In genomic region chr3:175342196-175342595, GRCh38 we compare ENCODE assay signal across 17 cellular contexts.
DNase-seq lines count a peak whose midpoint lies in the region; ATAC-seq and TF ChIP-seq lines count a peak whose summit lies in the region.
"Had no signal": no experiment of that assay in that cellular context is flagged by ENCODE, and none has a peak within 500 bp of the region (broad histone marks: within the 10 kb centered on the region; RNA-seq: fewer than 3 reads in every experiment).

No MANE protein-coding gene starts in this region.

- H3K4me1 ChIP-seq in mammary epithelial cell (ENCODE audit: insufficient read depth, low read length) (peaks cover 5% of the 10 kb centered on the region), breast epithelium (no peaks in the 10 kb centered on the region)

- H3K4me1 Mint-ChIP-seq in WTC11, result peaks cover 14% of the 10 kb centered on the region
- H3K4me1 Mint-ChIP-seq: IgD-negative memory B cell had no signal

- WGBS in mammary epithelial cell (ENCODE audit: low coverage, missing lambda C conversion rate), result 71% methylated on average over 3 of the region's 3 CpGs

- peak; percentile 8 for DNase-seq in mammary epithelial cell
- DNase-seq in breast epithelium (ENCODE audit: low spot score in 2 of 2), result no peak
- DNase-seq in OCI-M1 (lab: John Stamatoyannopoulos, UW), result peak; percentile 21
- peak; percentile 20 for DNase-seq in fibroblast of the aortic adventitia (ENCODE audit: low read depth)
- DNase-seq in WTC11 (ENCODE audit: low spot score), result no peak
- DNase-seq in RWPE1 (ENCODE audit: low spot score), result no peak
- DNase-seq in AG08396 (ENCODE audit: low spot score), result no peak
- DNase-seq: DMS 273 treated with DMSO at 0.1 percent for 48 hours, H7, NCI-H1417, NCI-H2029 treated with DMSO at 0.1 percent for 48 hours, NCI-H2171 treated with DMSO at 0.1 percent for 48 hours, SHP77 had no signal

- H3K4me2 ChIP-seq in mammary epithelial cell (ENCODE audit: insufficient read depth, low read depth, low read length), result no peak overlapping the region
- H3K4me2 ChIP-seq: A549 had no signal

- no peak for TF ChIP-seq CTCF in mammary epithelial cell (conservative IDR thresholded peaks at IDR 0.05 in 1 of 2, IDR thresholded peaks at IDR 0.05 in 1 of 2; ENCODE audit: extremely low read depth in 1 of 2, insufficient read depth in 1 of 2, low read depth in 1 of 2, low read length in 2 of 2)
- no peak for TF ChIP-seq CTCF in breast epithelium (IDR thresholded peaks at IDR 0.05)
- TF ChIP-seq CTCF in fibroblast of the aortic adventitia (IDR thresholded peaks at IDR 0.05; ENCODE audit: insufficient read depth, low read length), result no peak
- no peak for TF ChIP-seq CTCF in WTC11 (IDR thresholded peaks at IDR 0.05)
- TF ChIP-seq CTCF in RWPE1 (conservative IDR thresholded peaks at IDR 0.05; ENCODE audit: low read depth), result no peak

- no TSS peak for BruUV-seq in mammary epithelial cell (replicated peaks; lab: Mats Ljungman, UMichigan)

- H3K27ac ChIP-seq in mammary epithelial cell (ENCODE audit: insufficient read depth, low read depth, low read length), result no peak overlapping the region
- no peak overlapping the region for H3K27ac ChIP-seq in breast epithelium
- no peak overlapping the region for H3K27ac ChIP-seq in RWPE1
- H3K27ac ChIP-seq: A549, C4-2B had no signal

- no peak overlapping the region for H3K9ac ChIP-seq in mammary epithelial cell (ENCODE audit: insufficient read depth, low read length)

- no peaks in the 10 kb centered on the region for H3K36me3 ChIP-seq in mammary epithelial cell (ENCODE audit: insufficient read depth, low read length)
- H3K36me3 ChIP-seq in breast epithelium, result no peaks in the 10 kb centered on the region

- in situ Hi-C loops in mammary epithelial cell (cut with MboI; ENCODE audit: low sequenced_read_pairs in 2 of 2), result no loop called here

- H3K9me3 ChIP-seq in mammary epithelial cell (replicated peaks; ENCODE audit: insufficient read depth, low read length) (no peaks in the 10 kb centered on the region), breast epithelium (no peaks in the 10 kb centered on the region)
- H3K9me3 ChIP-seq: A549 had no signal

- no peaks in the 10 kb centered on the region for H3K36me3 Mint-ChIP-seq in WTC11
- H3K36me3 Mint-ChIP-seq: IgD-negative memory B cell had no signal

- H3K4me3 Mint-ChIP-seq in WTC11, result no peak overlapping the region
- H3K4me3 Mint-ChIP-seq: IgD-negative memory B cell had no signal

- intact Hi-C loops in mammary epithelial cell (cut with micrococcal nuclease), result no loop called here
- intact Hi-C loops in breast epithelium (cut with DNase I; ENCODE audit: low total_unique reads), result no loop called here

- TF ChIP-seq POLR2A in breast epithelium (IDR thresholded peaks at IDR 0.05), result no peak

- H3K27me3 ChIP-seq in mammary epithelial cell (ENCODE audit: insufficient read depth, low read length) (no peaks in the 10 kb centered on the region), breast epithelium (no peaks in the 10 kb centered on the region)

- H4K20me1 ChIP-seq in mammary epithelial cell (ENCODE audit: insufficient read depth, low read length), result no peaks in the 10 kb centered on the region

- CTCF ChIA-PET in mammary epithelial cell (lab: Charles Lee; ENCODE audit: low non-redundant PET) (no interaction called here), WTC11 (lab: Charles Lee) (no interaction called here), RWPE1 (lab: Yijun Ruan, JAX) (no interaction called here)

- POLR2A ChIA-PET in WTC11 (lab: Charles Lee) (no interaction called here), RWPE1 (lab: Yijun Ruan, JAX; ENCODE audit: low non-redundant PET) (no interaction called here)

- H2AFZ ChIP-seq in mammary epithelial cell (ENCODE audit: low read depth, low read length), result no peak overlapping the region

- H3K4me3 ChIP-seq in mammary epithelial cell (replicated peaks in 1 of 3; ENCODE audit: insufficient read depth in 1 of 3, low read depth in 2 of 3, low read length in 3 of 3), result no peak overlapping the region
- no peak overlapping the region for H3K4me3 ChIP-seq in breast epithelium
- no peak overlapping the region for H3K4me3 ChIP-seq in fibroblast of the aortic adventitia (ENCODE audit: low read depth, low read length)
- H3K4me3 ChIP-seq: A549 had no signal

- H3K9me3 Mint-ChIP-seq in WTC11, result no peaks in the 10 kb centered on the region

- H3K79me2 ChIP-seq in mammary epithelial cell (ENCODE audit: insufficient read depth, low read length), result no peaks in the 10 kb centered on the region

- ATAC-seq in WTC11 (no peak), GM18517 (IDR thresholded peaks at IDR 0.05; ENCODE audit: unreplicated experiment) (no peak)
- ATAC-seq: A549 had no signal

- H3K27ac Mint-ChIP-seq in WTC11, result no peak overlapping the region
- H3K27ac Mint-ChIP-seq: IgD-negative memory B cell had no signal

- H3K27me3 Mint-ChIP-seq in WTC11 (ENCODE audit: low read depth), result no peaks in the 10 kb centered on the region
- H3K27me3 Mint-ChIP-seq: IgD-negative memory B cell had no signal

- dilution Hi-C loops in mammary epithelial cell (cut with HindIII; ENCODE audit: low sequenced_read_pairs), result no loop called here

TF ChIP-seq in WTC11, 78 proteins besides CTCF, POLR2A, EP300 and RAD21 (continues in another document):
- TF ChIP-seq ZNF423 (CRISPR knock-in tag; IDR thresholded peaks at IDR 0.05) (no peak), CREM (CRISPR knock-in tag; IDR thresholded peaks at IDR 0.05) (no peak), ZSCAN18 (CRISPR knock-in tag; IDR thresholded peaks at IDR 0.05) (no peak), MYBL2 (CRISPR knock-in tag; IDR thresholded peaks at IDR 0.05) (no peak), JUN (CRISPR knock-in tag; IDR thresholded peaks at IDR 0.05) (no peak), EMX1 (CRISPR knock-in tag; IDR thresholded peaks at IDR 0.05) (no peak), SMAD4 (CRISPR knock-in tag; IDR thresholded peaks at IDR 0.05) (no peak), GABPB1 (CRISPR knock-in tag; IDR thresholded peaks at IDR 0.05) (no peak)
- TF ChIP-seq, protein P1, sequence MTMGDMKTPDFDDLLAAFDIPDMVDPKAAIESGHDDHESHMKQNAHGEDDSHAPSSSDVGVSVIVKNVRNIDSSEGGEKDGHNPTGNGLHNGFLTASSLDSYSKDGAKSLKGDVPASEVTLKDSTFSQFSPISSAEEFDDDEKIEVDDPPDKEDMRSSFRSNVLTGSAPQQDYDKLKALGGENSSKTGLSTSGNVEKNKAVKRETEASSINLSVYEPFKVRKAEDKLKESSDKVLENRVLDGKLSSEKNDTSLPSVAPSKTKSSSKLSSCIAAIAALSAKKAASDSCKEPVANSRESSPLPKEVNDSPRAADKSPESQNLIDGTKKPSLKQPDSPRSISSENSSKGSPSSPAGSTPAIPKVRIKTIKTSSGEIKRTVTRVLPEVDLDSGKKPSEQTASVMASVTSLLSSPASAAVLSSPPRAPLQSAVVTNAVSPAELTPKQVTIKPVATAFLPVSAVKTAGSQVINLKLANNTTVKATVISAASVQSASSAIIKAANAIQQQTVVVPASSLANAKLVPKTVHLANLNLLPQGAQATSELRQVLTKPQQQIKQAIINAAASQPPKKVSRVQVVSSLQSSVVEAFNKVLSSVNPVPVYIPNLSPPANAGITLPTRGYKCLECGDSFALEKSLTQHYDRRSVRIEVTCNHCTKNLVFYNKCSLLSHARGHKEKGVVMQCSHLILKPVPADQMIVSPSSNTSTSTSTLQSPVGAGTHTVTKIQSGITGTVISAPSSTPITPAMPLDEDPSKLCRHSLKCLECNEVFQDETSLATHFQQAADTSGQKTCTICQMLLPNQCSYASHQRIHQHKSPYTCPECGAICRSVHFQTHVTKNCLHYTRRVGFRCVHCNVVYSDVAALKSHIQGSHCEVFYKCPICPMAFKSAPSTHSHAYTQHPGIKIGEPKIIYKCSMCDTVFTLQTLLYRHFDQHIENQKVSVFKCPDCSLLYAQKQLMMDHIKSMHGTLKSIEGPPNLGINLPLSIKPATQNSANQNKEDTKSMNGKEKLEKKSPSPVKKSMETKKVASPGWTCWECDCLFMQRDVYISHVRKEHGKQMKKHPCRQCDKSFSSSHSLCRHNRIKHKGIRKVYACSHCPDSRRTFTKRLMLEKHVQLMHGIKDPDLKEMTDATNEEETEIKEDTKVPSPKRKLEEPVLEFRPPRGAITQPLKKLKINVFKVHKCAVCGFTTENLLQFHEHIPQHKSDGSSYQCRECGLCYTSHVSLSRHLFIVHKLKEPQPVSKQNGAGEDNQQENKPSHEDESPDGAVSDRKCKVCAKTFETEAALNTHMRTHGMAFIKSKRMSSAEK (CRISPR knock-in tag; IDR thresholded peaks at IDR 0.05; ENCODE audit: borderline replicate concordance), result no peak
- TF ChIP-seq, protein P2, sequence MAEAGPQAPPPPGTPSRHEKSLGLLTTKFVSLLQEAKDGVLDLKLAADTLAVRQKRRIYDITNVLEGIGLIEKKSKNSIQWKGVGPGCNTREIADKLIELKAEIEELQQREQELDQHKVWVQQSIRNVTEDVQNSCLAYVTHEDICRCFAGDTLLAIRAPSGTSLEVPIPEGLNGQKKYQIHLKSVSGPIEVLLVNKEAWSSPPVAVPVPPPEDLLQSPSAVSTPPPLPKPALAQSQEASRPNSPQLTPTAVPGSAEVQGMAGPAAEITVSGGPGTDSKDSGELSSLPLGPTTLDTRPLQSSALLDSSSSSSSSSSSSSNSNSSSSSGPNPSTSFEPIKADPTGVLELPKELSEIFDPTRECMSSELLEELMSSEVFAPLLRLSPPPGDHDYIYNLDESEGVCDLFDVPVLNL (CRISPR knock-in tag; IDR thresholded peaks at IDR 0.05; ENCODE audit: borderline replicate concordance, low read depth), result no peak

Comparison
In these comparisons a context has a peak if more than half of its experiments do, and no peak if none do; other contexts are left out.
1. DNase-seq: peak in mammary epithelial cell (single experiment), OCI-M1 (single experiment) and fibroblast of the aortic adventitia (single experiment); none in breast epithelium (0 of 2), WTC11 (single experiment), RWPE1 (single experiment) and AG08396 (single experiment).